ENCODE assay signal across 12 cellular contexts in genomic region chr15:60426870-60427528, GRCh38. TPM values are rescaled to one million over a fixed set of nuclear protein-coding genes. Genes with fewer than 3 reads are reported as not detected.
DNase-seq lines count a peak whose midpoint lies in the region; ATAC-seq and TF ChIP-seq lines count a peak whose summit lies in the region.
"Had no signal": no experiment of that assay in that cellular context is flagged by ENCODE, and none has a peak within 500 bp of the region (broad histone marks: within the 10 kb centered on the region; RNA-seq: fewer than 3 reads in every experiment).

No MANE protein-coding gene starts in this region.

- CTCF ChIA-PET in Panc1 (lab: Charles Lee): no interaction called here

- TF ChIP-seq CTCF in Panc1 (IDR thresholded peaks at IDR 0.05) (no peak), tibial nerve (IDR thresholded peaks at IDR 0.05) (no peak)

- H3K27me3 ChIP-seq in Panc1 (ENCODE audit: control insufficient read depth, insufficient read depth, low read length) (no peaks in the 10 kb centered on the region), tibial nerve (no peaks in the 10 kb centered on the region)

- H3K4me1 ChIP-seq in Panc1 (ENCODE audit: control insufficient read depth, insufficient read depth, low read length) (no peaks in the 10 kb centered on the region), tibial nerve (peaks cover 0 to 48% (median 6%) of the 10 kb centered on the region in 4 donors)

- BruUV-seq in Panc1 (replicated peaks; lab: Mats Ljungman, UMichigan): no TSS peak

- POLR2A ChIA-PET in Panc1 (lab: Charles Lee): interaction anchor here (0.6 kb wide), 2 partner anchors 25 to 35 kb away, joined by 3 to 8 read pairs; no protein-coding TSS in a partner anchor

- intact Hi-C loops in Panc1 (cut with micrococcal nuclease; ENCODE audit: unreplicated experiment): no loop called here

- TF ChIP-seq POLR2A in tibial nerve (IDR thresholded peaks at IDR 0.05): no peak

- ATAC-seq in Panc1: peak; percentile 60; the same call in 1 of the 2 replicates
- no peak for ATAC-seq in GM19397 (IDR thresholded peaks at IDR 0.05; ENCODE audit: unreplicated experiment)
- no peak for ATAC-seq in GM19035 (IDR thresholded peaks at IDR 0.05; ENCODE audit: unreplicated experiment)
- ATAC-seq: activated naive CD8-positive, alpha-beta T cell treated with anti-CD3 and anti-CD28 coated beads, Interleukin-2, amount 50 U/mL, for 24 hours; stimulated activated effector memory CD8-positive, alpha-beta T cell treated with anti-CD3 and anti-CD28 coated beads, Interleukin-12 subunit alpha, Interleukin-12 subunit beta, amount 100 ng/mL, for 72 hours had no signal

- in situ Hi-C loops in Panc1 (cut with HindIII; ENCODE audit: low pct_unique_long_range_greater_than_20kb, low sequenced_read_pairs): no loop called here

- TF ChIP-seq EP300 in tibial nerve (IDR thresholded peaks at IDR 0.05): peak in 1 of 2 donors; percentile 37

- H3K36me3 ChIP-seq in Panc1 (ENCODE audit: control insufficient read depth, insufficient read depth, low read length) (peaks cover 17% of the 10 kb centered on the region; the same call in 1 of the 2 replicates), tibial nerve (peaks cover 0 to 16% (median 0%) of the 10 kb centered on the region in 3 donors)

- H3K4me3 ChIP-seq in Panc1 (ENCODE audit: low read depth in 2 of 2, low read length in 2 of 2) (no peak overlapping the region), tibial nerve (no peak overlapping the region)
- H3K4me3 ChIP-seq: HAP-1 had no signal

- DNase-seq in Panc1 (ENCODE audit: low read depth, low spot score) (no peak), dermis blood vessel endothelial cell (peak; percentile 51), left kidney (ENCODE audit: low read depth, low spot score) (peak; percentile 22), tibial nerve (ENCODE audit: low spot score in 2 of 2) (no peak), hepatic stellate cell (ENCODE audit: low spot score) (no peak)
- no peak for DNase-seq in stimulated activated CD4-positive, alpha-beta T cell treated with anti-CD3 and anti-CD28 coated beads, Interleukin-12 subunit alpha, Interleukin-12 subunit beta, amount 100 ng/mL, for 4 hours
- DNase-seq: activated naive CD8-positive, alpha-beta T cell treated with anti-CD3 and anti-CD28 coated beads, Interleukin-2, amount 50 U/mL, for 24 hours; NCI-H524 had no signal

- no peaks in the 10 kb centered on the region for H3K9me3 ChIP-seq in Panc1 (ENCODE audit: control insufficient read depth, insufficient read depth, low read depth, low read length)
- no peaks in the 10 kb centered on the region for H3K9me3 ChIP-seq in tibial nerve
- H3K9me3 ChIP-seq: HAP-1 had no signal

- WGBS in tibial nerve, 2 donors: 29 to 34% methylated on average over 3 of the region's 3 CpGs

- H3K27ac ChIP-seq in Panc1 (ENCODE audit: low read length) (no peak overlapping the region), tibial nerve (peak overlapping the region; percentile 13 to 68 (median 38))

RNA-seq across cellular contexts. Expression of gene ANXA2, which starts 29.2 kb away (rescaled TPM):
- total RNA-seq in Panc1 (2021; ENCODE audit: unreplicated experiment) (1,903 TPM), dermis blood vessel endothelial cell (3,547 and 3,999 TPM in 2 replicates), tibial nerve (1,000 to 10,000 TPM in 2 of 4 donors, 100 to 1,000 TPM in 2; 747 to 1,181 (median 1,009) TPM)
- polyA plus RNA-seq in Panc1 (2012; ENCODE audit: insufficient read length): 1,847 TPM

RNA-seq across cellular contexts. Expression of gene ICE2, which starts 51.9 kb away (rescaled TPM):
- total RNA-seq in Panc1 (2021; ENCODE audit: unreplicated experiment) (66.2 TPM), dermis blood vessel endothelial cell (30.8 and 37.7 TPM in 2 replicates), tibial nerve (10 to 100 TPM; 23.9 to 44.1 (median 26.0) TPM)
- 25.3 TPM for polyA plus RNA-seq in Panc1 (2012; ENCODE audit: insufficient read length)

Comparison
In these comparisons a context has a peak if more than half of its experiments do, and no peak if none do; other contexts are left out.
1. DNase-seq: peak in dermis blood vessel endothelial cell (single experiment) and left kidney (single experiment); none in Panc1 (single experiment), tibial nerve (0 of 2), hepatic stellate cell (single experiment) and stimulated activated CD4-positive, alpha-beta T cell treated with anti-CD3 and anti-CD28 coated beads, Interleukin-12 subunit alpha, Interleukin-12 subunit beta, amount 100 ng/mL, for 4 hours (single experiment).